Comparison of ENCODE assay signal across 8 cellular contexts in genomic region chr4:71186566-71187398, GRCh38.
A peak's percentile ranks its signal among the peaks of the same experiment; 100 is the strongest.
DNase-seq lines count a peak whose midpoint lies in the region; ATAC-seq lines count a peak whose summit lies in the region.

No MANE protein-coding gene starts in this region.

- no peaks in the 10 kb centered on the region for H3K36me3 ChIP-seq in thymus (ENCODE audit: control insufficient read depth, insufficient read depth)

- under 1% methylated on average over 105 of the region's 105 CpGs for WGBS in thymus

- DNase-seq in CD1c-positive myeloid dendritic cell (ENCODE audit: extremely low spot score), result peak; percentile 9
- peak; percentile 0 for DNase-seq in NCI-H1417 treated with DMSO at 0.1 percent for 48 hours (lab: John Stamatoyannopoulos, UW)
- DNase-seq in activated T-helper 1 cell treated with Interleukin-2 at 50 U/mL for 16 hours (ENCODE audit: low read depth), result peak; percentile 5
- DNase-seq in fibroblast of peridontal ligament (ENCODE audit: extremely low read depth), result peak; percentile 59
- peak; percentile 72 for DNase-seq in myocyte (ENCODE audit: low read depth)
- DNase-seq in superior temporal gyrus (ENCODE audit: extremely low spot score), result no peak

- H3K4me1 ChIP-seq in thymus (ENCODE audit: control insufficient read depth, insufficient read depth, low read length), result peaks cover 11% of the 10 kb centered on the region

- ATAC-seq in GM19397 (IDR thresholded peaks at IDR 0.05; ENCODE audit: unreplicated experiment), result peak; percentile 42

- peak overlapping the region; percentile 8 for H3K27ac ChIP-seq in thymus (ENCODE audit: low read depth)

- no peaks in the 10 kb centered on the region for H3K9me3 ChIP-seq in thymus (ENCODE audit: control insufficient read depth)

- peaks cover 2% of the 10 kb centered on the region for H3K27me3 ChIP-seq in thymus (ENCODE audit: control insufficient read depth, insufficient read depth)

- H3K4me3 ChIP-seq in thymus (ENCODE audit: low read length), result peak overlapping the region; percentile 84
